ENCODE assay signal across 1 cellular context in the genomic region with DNA sequence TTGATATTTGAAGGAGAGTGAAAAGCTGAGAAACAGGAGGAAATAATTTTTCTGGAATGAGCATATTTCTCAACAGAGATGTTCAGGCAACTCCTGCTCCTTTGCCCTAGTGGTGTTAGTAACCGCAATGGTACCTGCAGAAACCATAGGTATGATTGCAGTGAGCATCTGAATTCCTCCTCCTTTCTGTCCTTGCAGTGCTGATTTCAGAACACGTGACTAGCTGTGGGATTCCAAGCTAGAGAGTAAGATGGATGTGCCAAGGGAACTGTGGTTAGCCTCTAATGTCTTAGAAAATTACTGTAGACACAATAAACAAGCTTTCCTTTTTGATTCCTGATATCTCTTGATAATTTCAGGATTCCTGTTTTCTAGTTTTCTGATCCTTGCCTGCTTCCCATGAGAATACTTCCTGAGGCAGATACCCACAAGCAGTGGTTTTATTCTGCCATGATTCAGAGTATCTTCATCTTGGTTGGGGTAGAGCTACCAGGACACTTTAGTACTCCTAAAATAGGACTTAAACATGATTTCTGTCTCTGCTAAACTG.
TF ChIP-seq lines count a peak whose summit lies in the region.

No MANE protein-coding gene starts in this region.

TF ChIP-seq in WTC11, 78 proteins besides CTCF, POLR2A, EP300 and RAD21 (continued from another document):
- TF ChIP-seq, protein P1, sequence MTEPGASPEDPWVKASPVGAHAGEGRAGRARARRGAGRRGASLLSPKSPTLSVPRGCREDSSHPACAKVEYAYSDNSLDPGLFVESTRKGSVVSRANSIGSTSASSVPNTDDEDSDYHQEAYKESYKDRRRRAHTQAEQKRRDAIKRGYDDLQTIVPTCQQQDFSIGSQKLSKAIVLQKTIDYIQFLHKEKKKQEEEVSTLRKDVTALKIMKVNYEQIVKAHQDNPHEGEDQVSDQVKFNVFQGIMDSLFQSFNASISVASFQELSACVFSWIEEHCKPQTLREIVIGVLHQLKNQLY (CRISPR knock-in tag; IDR thresholded peaks at IDR 0.05) = no peak
